In the genomic region with DNA sequence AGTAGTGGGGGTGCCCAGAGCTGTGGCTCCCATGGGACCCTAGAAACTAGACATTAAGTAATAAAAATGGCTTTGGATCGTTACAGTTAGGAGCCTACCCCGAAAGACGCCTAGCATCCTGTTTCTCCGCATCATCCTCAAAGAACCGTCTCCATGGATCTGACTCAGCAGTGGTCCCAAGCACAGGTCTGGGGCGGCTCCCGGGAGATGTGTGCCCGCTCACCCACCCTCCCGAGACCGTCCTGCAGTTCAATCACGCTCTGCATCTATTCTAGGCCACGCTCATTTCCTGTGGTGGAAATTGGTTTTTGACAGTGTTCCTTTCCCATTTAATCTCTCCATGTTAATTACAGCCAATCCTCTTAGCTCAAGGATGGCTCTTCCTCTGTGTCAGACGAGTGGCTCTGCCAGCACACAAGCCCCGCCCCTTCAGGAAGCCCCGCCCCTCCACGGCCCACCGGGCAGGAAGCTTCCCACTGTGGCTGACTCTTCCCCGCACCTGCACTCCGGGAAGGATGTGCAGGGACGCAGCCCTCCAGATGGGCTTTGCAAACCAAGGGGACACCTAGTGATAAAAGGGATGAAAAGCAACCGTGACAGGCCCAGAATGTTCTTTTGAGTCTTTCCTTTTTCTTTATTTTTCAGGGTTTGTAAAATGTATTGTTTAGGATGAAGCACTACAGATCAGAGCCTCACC, we compare ENCODE assay signal across 8 cellular contexts. TPM values are rescaled to one million over a fixed set of nuclear protein-coding genes. Genes with fewer than 3 reads are reported as not detected.
A peak's percentile ranks its signal among the peaks of the same experiment; 100 is the strongest.
DNase-seq lines count a peak whose midpoint lies in the region; ATAC-seq and TF ChIP-seq lines count a peak whose summit lies in the region.

No MANE protein-coding gene starts in this region.

- H2AFZ ChIP-seq in HCT116 (ENCODE audit: low read depth, low read length, poor library complexity, severe bottlenecking) = peak overlapping the region; percentile 53

- H3K9ac ChIP-seq in HCT116 (ENCODE audit: low read length) = no peak overlapping the region

- BruUV-seq in HCT116 (replicated peaks; lab: Mats Ljungman, UMichigan) = no TSS peak

- H3K27me3 ChIP-seq in HCT116 (ENCODE audit: insufficient read depth, low read length) = no peaks in the 10 kb centered on the region

- H3K9me3 ChIP-seq in HCT116 (ENCODE audit: control insufficient read depth in 1 of 2, insufficient read depth in 1 of 2, low read depth in 1 of 2, low read length in 2 of 2) = no peaks in the 10 kb centered on the region

- no peak overlapping the region for H3K27ac ChIP-seq in HCT116 (ENCODE audit: low read depth, low read length)

- POLR2A ChIA-PET in HCT116 (lab: Charles Lee) = no interaction called here

- H3K36me3 Mint-ChIP-seq in T-helper 2 cell treated with Interferon-gamma antibody and Interleukin-4, amounts not matched to agents 5 μg/mL and 100 μg/mL, for 36 hours (ENCODE audit: low read depth) = no peaks in the 10 kb centered on the region
- no peaks in the 10 kb centered on the region for H3K36me3 Mint-ChIP-seq in brain

- no peaks in the 10 kb centered on the region for H3K79me2 ChIP-seq in HCT116 (ENCODE audit: insufficient read depth, low read length)

- H3K4me3 ChIP-seq in GM08714 (ENCODE audit: low read length) (peak overlapping the region; percentile 5; the same call in 1 of the 2 replicates), HCT116 (replicated peaks in 1 of 2; ENCODE audit: low read depth in 1 of 2, low read length in 2 of 2) (no peak overlapping the region)

- DNase-seq in HCT116 (ENCODE audit: low read depth, low spot score) (peak; percentile 67), NAMALWA (ENCODE audit: low spot score) (peak; percentile 26), left lobe of liver (ENCODE audit: low spot score) (peak; percentile 79), cerebellar nuclear complex (lab: John Stamatoyannopoulos, UW) (no peak)
- DNase-seq in T-helper 2 cell treated with Interferon-gamma antibody and Interleukin-4, amounts not matched to agents 5 μg/mL and 100 μg/mL, for 36 hours (ENCODE audit: low spot score) = peak; percentile 24
- DNase-seq in stimulated activated CD8-positive, alpha-beta memory T cell treated with anti-CD3 and anti-CD28 coated beads, Interleukin-12 subunit alpha, Interleukin-12 subunit beta, amount 100 ng/mL, for 1 hour (ENCODE audit: low read depth) = peak; percentile 21

- no peaks in the 10 kb centered on the region for H3K9me2 ChIP-seq in HCT116 (ENCODE audit: insufficient read depth)

- no peaks in the 10 kb centered on the region for H4K20me1 ChIP-seq in HCT116 (ENCODE audit: insufficient read depth)

- TF ChIP-seq CTCF in HCT116 (IDR thresholded peaks at IDR 0.05 in 2 of 3, conservative IDR thresholded peaks at IDR 0.05 in 1 of 3; ENCODE audit: borderline replicate concordance in 1 of 3, insufficient read depth in 1 of 3, low read depth in 2 of 3, low read length in 2 of 3) (peak; percentile 41 to 57 (median 47); a peak in 4 of 6 replicates), brain (conservative IDR thresholded peaks at IDR 0.05) (peak; percentile 51 to 57)

- peak; percentile 98 for ATAC-seq in HCT116
- peak; percentile 96 for ATAC-seq in left lobe of liver

- intact Hi-C loops in HCT116 (cut with micrococcal nuclease) = loop anchor here (1.0 kb wide), 1 partner anchor 239 kb away; no protein-coding TSS in a partner anchor

- RAD21 ChIA-PET in HCT116 (lab: Charles Lee; ENCODE audit: low non-redundant PET in 1 of 2, low total read pairs in 2 of 2, uncharacterized antibody in 2 of 2, unreplicated experiment in 2 of 2) = interaction anchor here (1.0 to 1.1 kb wide), 2 partner anchors 238 kb away, joined by 3 to 4 read pairs; no protein-coding TSS in a partner anchor

- H3K4me3 Mint-ChIP-seq in T-helper 2 cell treated with Interferon-gamma antibody and Interleukin-4, amounts not matched to agents 5 μg/mL and 100 μg/mL, for 36 hours = no peak overlapping the region
- H3K4me3 Mint-ChIP-seq in brain = no peak overlapping the region

- H3K36me3 ChIP-seq in HCT116 (ENCODE audit: control insufficient read depth in 1 of 2, insufficient read depth in 2 of 2, low read length in 2 of 2) = no peaks in the 10 kb centered on the region

- no peaks in the 10 kb centered on the region for H3K9me3 Mint-ChIP-seq in T-helper 2 cell treated with Interferon-gamma antibody and Interleukin-4, amounts not matched to agents 5 μg/mL and 100 μg/mL, for 36 hours
- no peaks in the 10 kb centered on the region for H3K9me3 Mint-ChIP-seq in brain

- CTCF ChIA-PET in HCT116 (lab: Charles Lee) = interaction anchor here (1.0 to 1.3 kb wide), 3 partner anchors 238 to 1911 kb away, joined by 3 to 5 read pairs (median 3); no protein-coding TSS in a partner anchor

- H3K27me3 Mint-ChIP-seq in T-helper 2 cell treated with Interferon-gamma antibody and Interleukin-4, amounts not matched to agents 5 μg/mL and 100 μg/mL, for 36 hours (ENCODE audit: low read depth) = peaks cover 7% of the 10 kb centered on the region
- peaks cover 5% of the 10 kb centered on the region for H3K27me3 Mint-ChIP-seq in brain

- H3K4me1 ChIP-seq in HCT116 (ENCODE audit: control insufficient read depth in 1 of 2, insufficient read depth in 2 of 2, low read length in 2 of 2) = peaks cover 6 to 9% of the 10 kb centered on the region in 2 experiments; a peak in 2 of 4 replicates

- TF ChIP-seq POLR2A in HCT116 (IDR thresholded peaks at IDR 0.05; ENCODE audit: borderline replicate concordance, extremely low read depth, insufficient read depth, insufficient read length) = no peak

- peak overlapping the region; percentile 35 for H3K4me2 ChIP-seq in HCT116 (ENCODE audit: low read length)

- H3K4me1 Mint-ChIP-seq in T-helper 2 cell treated with Interferon-gamma antibody and Interleukin-4, amounts not matched to agents 5 μg/mL and 100 μg/mL, for 36 hours (ENCODE audit: low read depth) = no peaks in the 10 kb centered on the region
- no peaks in the 10 kb centered on the region for H3K4me1 Mint-ChIP-seq in brain

- H3K27ac Mint-ChIP-seq in T-helper 2 cell treated with Interferon-gamma antibody and Interleukin-4, amounts not matched to agents 5 μg/mL and 100 μg/mL, for 36 hours = no peak overlapping the region
- H3K27ac Mint-ChIP-seq in brain = no peak overlapping the region

- TF ChIP-seq RAD21 in HCT116 (IDR thresholded peaks at IDR 0.05; ENCODE audit: low read depth) = peak; percentile 84

TF ChIP-seq in HCT116, 20 proteins besides CTCF, POLR2A, EP300 and RAD21:
- TF ChIP-seq FOSL1 (IDR thresholded peaks at IDR 0.05; ENCODE audit: low read depth) (no peak), MAX (IDR thresholded peaks at IDR 0.05) (no peak), CBX3 (IDR thresholded peaks at IDR 0.05; ENCODE audit: low read depth) (0 out of 2 replicates have a peak, but pooled peaks have one; percentile 28), TCF7L2 (IDR thresholded peaks at IDR 0.05; ENCODE audit: borderline replicate concordance, extremely low read depth, insufficient read depth, insufficient read length) (no peak)
TF ChIP-seq in HCT116: peak in this region for 1.

RNA-seq across cellular contexts. Expression of gene HELT, which starts 34.5 kb away (rescaled TPM):
- total RNA-seq in HCT116 (2021; ENCODE audit: unreplicated experiment) (not detected), left lobe of liver (not detected)
- polyA plus RNA-seq in HCT116 (2012) = not detected in 2 replicates
- not detected for polyA plus RNA-seq in brain (ENCODE audit: insufficient read depth, low read depth, low replicate concordance)

Comparison
In these comparisons a context has a peak if more than half of its experiments do, and no peak if none do; other contexts are left out.
1. DNase-seq: peak in HCT116 (single experiment), NAMALWA (single experiment), T-helper 2 cell treated with Interferon-gamma antibody and Interleukin-4, amounts not matched to agents 5 μg/mL and 100 μg/mL, for 36 hours (single experiment), left lobe of liver (single experiment) and stimulated activated CD8-positive, alpha-beta memory T cell treated with anti-CD3 and anti-CD28 coated beads, Interleukin-12 subunit alpha, Interleukin-12 subunit beta, amount 100 ng/mL, for 1 hour (single experiment); none in cerebellar nuclear complex (0 of 2).